8 cellular contexts compared by ENCODE assay signal in the genomic region with DNA sequence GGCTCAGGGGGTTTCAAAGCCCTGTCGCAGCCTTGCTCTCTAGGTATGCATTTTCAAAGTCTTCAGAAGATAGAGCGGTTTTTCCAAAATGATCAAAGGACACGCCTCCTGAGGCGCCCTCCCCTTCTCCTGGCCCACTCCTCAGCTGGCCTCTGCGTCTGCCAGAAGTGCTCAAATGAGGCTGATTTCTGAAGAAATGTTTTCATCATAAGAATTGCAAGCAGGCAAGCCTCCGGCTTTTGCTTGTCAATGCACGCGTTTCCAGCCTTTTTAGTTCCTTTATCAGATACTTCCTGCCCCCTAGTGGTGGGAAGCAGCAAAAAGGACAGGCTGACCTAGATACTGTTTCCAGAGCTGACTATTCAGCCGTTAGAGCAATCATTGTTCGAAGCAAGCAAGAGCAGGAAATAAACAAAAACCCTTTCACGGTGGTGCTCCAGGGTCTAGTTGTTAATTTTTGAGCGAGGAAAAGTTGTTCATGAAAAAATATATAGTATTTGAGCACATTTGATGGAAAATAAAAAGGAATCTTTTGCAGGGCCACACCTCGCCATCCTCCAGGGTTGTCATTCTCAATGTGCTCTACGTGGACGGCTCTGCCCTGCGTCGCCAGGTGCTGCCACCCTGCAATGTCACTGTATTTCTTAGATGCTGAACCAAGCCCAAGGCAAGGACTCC.
A peak's percentile ranks its signal among the peaks of the same experiment; 100 is the strongest.
DNase-seq lines count a peak whose midpoint lies in the region; ATAC-seq and TF ChIP-seq lines count a peak whose summit lies in the region.

No MANE protein-coding gene starts in this region.

- ATAC-seq in GM19035 (IDR thresholded peaks at IDR 0.05; ENCODE audit: unreplicated experiment) (peak; percentile 94), HG03378 (IDR thresholded peaks at IDR 0.05; ENCODE audit: unreplicated experiment) (peak; percentile 99)

- H3K4me3 ChIP-seq in kidney epithelial cell (ENCODE audit: low read depth, low read length) = no peak overlapping the region

- no peaks in the 10 kb centered on the region for H3K27me3 ChIP-seq in kidney epithelial cell (ENCODE audit: control insufficient read depth, insufficient read depth, low read length)

- TF ChIP-seq CTCF in kidney epithelial cell (IDR thresholded peaks at IDR 0.05; ENCODE audit: insufficient read depth, low read length, poor library complexity, severe bottlenecking) = peak; percentile 93

- DNase-seq in Ammon's horn (ENCODE audit: low spot score) (peak; percentile 96), NCI-H446 (lab: John Stamatoyannopoulos, UW) (peak; percentile 64 to 87), cerebellar nuclear complex (lab: John Stamatoyannopoulos, UW) (peak; percentile 44 to 73), kidney epithelial cell (ENCODE audit: low read depth) (peak; percentile 26)
- DNase-seq in activated CD4-positive, CD25-positive, alpha-beta regulatory T cell treated with anti-CD3 and anti-CD28 coated beads, Interleukin-2, amount 50 U/mL, for 72 hours = peak; percentile 67
- DNase-seq in stimulated activated CD4-positive, alpha-beta T cell treated with anti-CD3 and anti-CD28 coated beads, Interleukin-1b, Interleukin-23, amount 100 ng/mL, for 48 hours = peak; percentile 85

- no peaks in the 10 kb centered on the region for H3K36me3 ChIP-seq in kidney epithelial cell (ENCODE audit: control insufficient read depth, insufficient read depth, low read length)

Comparison
In these comparisons a context has a peak if more than half of its experiments do, and no peak if none do; other contexts are left out.
1. DNase-seq: peak in every context shown above with its lines; median percentile 96 in Ammon's horn; 85 in stimulated activated CD4-positive, alpha-beta T cell treated with anti-CD3 and anti-CD28 coated beads, Interleukin-1b, Interleukin-23, amount 100 ng/mL, for 48 hours; 76 in NCI-H446; 67 in activated CD4-positive, CD25-positive, alpha-beta regulatory T cell treated with anti-CD3 and anti-CD28 coated beads, Interleukin-2, amount 50 U/mL, for 72 hours; 58 in cerebellar nuclear complex; 26 in kidney epithelial cell.